In the genomic region with DNA sequence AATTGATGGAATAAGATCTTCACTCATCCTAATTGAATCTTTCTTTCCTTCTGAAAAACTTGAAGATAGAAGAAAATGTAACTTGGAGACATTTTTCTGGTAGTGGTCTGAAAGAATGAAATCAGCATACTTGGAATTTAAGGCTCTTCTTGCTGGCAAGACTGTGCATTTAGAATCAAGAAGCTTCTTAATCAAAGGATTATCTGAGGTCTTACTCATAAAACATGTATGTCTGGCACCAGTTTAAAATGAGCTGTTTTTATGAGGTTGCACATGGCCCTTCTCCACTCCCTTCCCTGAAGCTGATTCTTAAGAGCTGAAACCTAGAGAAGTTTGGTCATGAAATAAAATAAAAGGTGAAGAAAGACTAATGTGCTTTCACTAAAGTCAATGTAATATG, we compare ENCODE assay signal across 18 cellular contexts.
DNase-seq lines count a peak whose midpoint lies in the region; ATAC-seq and TF ChIP-seq lines count a peak whose summit lies in the region.
"Had no signal": no experiment of that assay in that cellular context is flagged by ENCODE, and none has a peak within 500 bp of the region (broad histone marks: within the 10 kb centered on the region; RNA-seq: fewer than 3 reads in every experiment).

No MANE protein-coding gene starts in this region.

- no peak overlapping the region for H3K4me3 Mint-ChIP-seq in activated CD4-positive, alpha-beta memory T cell treated with anti-CD3 and anti-CD28 coated beads, Interleukin-2, amount 10 ng/mL, durations not matched to agents 7 days and 5 days
- H3K4me3 Mint-ChIP-seq: activated CD8-positive, alpha-beta T cell treated with anti-CD3 and anti-CD28 coated beads for 36 hours; CD4-positive, alpha-beta memory T cell; stimulated activated naive CD8-positive, alpha-beta T cell treated with anti-CD3 and anti-CD28 coated beads, Interleukin-15, Interleukin-2, amounts not matched to agents 100 ng/mL and 50 ng/mL, for 24 hours had no signal

- no peaks in the 10 kb centered on the region for H3K27me3 Mint-ChIP-seq in activated CD4-positive, alpha-beta memory T cell treated with anti-CD3 and anti-CD28 coated beads, Interleukin-2, amount 10 ng/mL, durations not matched to agents 7 days and 5 days
- H3K27me3 Mint-ChIP-seq: activated CD8-positive, alpha-beta T cell treated with anti-CD3 and anti-CD28 coated beads for 36 hours had no signal

- DNase-seq in EH (ENCODE audit: low read depth) = peak; percentile 89
- peak; percentile 12 for DNase-seq in NCI-H82 treated with DMSO at 0.1 percent for 48 hours (lab: John Stamatoyannopoulos, UW; ENCODE audit: unreplicated experiment)
- DNase-seq in choroid plexus epithelial cell (ENCODE audit: low read depth) = peak; percentile 49
- DNase-seq in non-pigmented ciliary epithelial cell (ENCODE audit: low read depth) = peak; percentile 68
- DNase-seq in SIG-M5 (lab: John Stamatoyannopoulos, UW) = no peak
- no peak for DNase-seq in KG1 (lab: John Stamatoyannopoulos, UW)
- no peak for DNase-seq in activated CD4-positive, alpha-beta memory T cell treated with anti-CD3 and anti-CD28 coated beads, Interleukin-2, amount 10 ng/mL, durations not matched to agents 7 days and 5 days
- DNase-seq: activated CD8-positive, alpha-beta T cell treated with anti-CD3 and anti-CD28 coated beads for 36 hours; CD4-positive, alpha-beta memory T cell; GOT3; hypothalamus; left ventricle myocardium superior; NCI-H2081 treated with DMSO at 0.1 percent for 48 hours; NK-92 treated with Interleukin-12 subunit alpha and Interleukin-12 subunit beta, amount 100 ng/mL, for 24 hours; sigmoid colon had no signal

- ATAC-seq in HG03159 (IDR thresholded peaks at IDR 0.05; ENCODE audit: unreplicated experiment) = no peak
- ATAC-seq: activated CD8-positive, alpha-beta T cell treated with anti-CD3 and anti-CD28 coated beads for 36 hours; left ventricle myocardium superior had no signal

- H3K4me1 Mint-ChIP-seq in activated CD4-positive, alpha-beta memory T cell treated with anti-CD3 and anti-CD28 coated beads, Interleukin-2, amount 10 ng/mL, durations not matched to agents 7 days and 5 days = no peaks in the 10 kb centered on the region
- H3K4me1 Mint-ChIP-seq: CD4-positive, alpha-beta memory T cell had no signal

- POLR2A ChIA-PET in activated CD4-positive, alpha-beta memory T cell treated with anti-CD3 and anti-CD28 coated beads, Interleukin-2, amount 10 ng/mL, durations not matched to agents 7 days and 5 days (lab: Charles Lee) = no interaction called here

- no peak overlapping the region for H3K4me3 ChIP-seq in choroid plexus epithelial cell (ENCODE audit: low read depth, low read length)
- H3K4me3 ChIP-seq: sigmoid colon had no signal

- no peaks in the 10 kb centered on the region for H3K9me3 Mint-ChIP-seq in activated CD4-positive, alpha-beta memory T cell treated with anti-CD3 and anti-CD28 coated beads, Interleukin-2, amount 10 ng/mL, durations not matched to agents 7 days and 5 days
- H3K9me3 Mint-ChIP-seq: activated CD8-positive, alpha-beta T cell treated with anti-CD3 and anti-CD28 coated beads for 36 hours; activated T-helper 2 cell treated with anti-CD3 and anti-CD28 coated beads, Interferon-gamma antibody, Interleukin-2, Interleukin-4, amounts not matched to agents 10 μg/mL and 5 μg/mL and 100 μg/mL, durations not matched to agents 14 hours and 24 hours and 36 hours; CD4-positive, alpha-beta memory T cell; stimulated activated naive CD8-positive, alpha-beta T cell treated with anti-CD3 and anti-CD28 coated beads, Interleukin-15, Interleukin-2, amounts not matched to agents 100 ng/mL and 50 ng/mL, for 24 hours had no signal

- H3K27ac Mint-ChIP-seq in activated CD4-positive, alpha-beta memory T cell treated with anti-CD3 and anti-CD28 coated beads, Interleukin-2, amount 10 ng/mL, durations not matched to agents 7 days and 5 days = no peak overlapping the region
- H3K27ac Mint-ChIP-seq: activated CD8-positive, alpha-beta T cell treated with anti-CD3 and anti-CD28 coated beads for 36 hours; activated T-helper 2 cell treated with anti-CD3 and anti-CD28 coated beads, Interferon-gamma antibody, Interleukin-2, Interleukin-4, amounts not matched to agents 10 μg/mL and 5 μg/mL and 100 μg/mL, durations not matched to agents 14 hours and 24 hours and 36 hours; CD4-positive, alpha-beta memory T cell; stimulated activated naive CD8-positive, alpha-beta T cell treated with anti-CD3 and anti-CD28 coated beads, Interleukin-15, Interleukin-2, amounts not matched to agents 100 ng/mL and 50 ng/mL, for 24 hours had no signal

- peaks cover 3% of the 10 kb centered on the region for H3K36me3 Mint-ChIP-seq in activated CD4-positive, alpha-beta memory T cell treated with anti-CD3 and anti-CD28 coated beads, Interleukin-2, amount 10 ng/mL, durations not matched to agents 7 days and 5 days (ENCODE audit: low read depth)

- CTCF ChIA-PET in activated CD4-positive, alpha-beta memory T cell treated with anti-CD3 and anti-CD28 coated beads, Interleukin-2, amount 10 ng/mL, durations not matched to agents 7 days and 5 days (lab: Charles Lee) = no interaction called here

- no peak for TF ChIP-seq CTCF in choroid plexus epithelial cell (conservative IDR thresholded peaks at IDR 0.05; ENCODE audit: low read depth, low read length)

Comparison
In these comparisons a context has a peak if more than half of its experiments do, and no peak if none do; other contexts are left out.
1. DNase-seq: peak in EH (single experiment), NCI-H82 treated with DMSO at 0.1 percent for 48 hours (single experiment), choroid plexus epithelial cell (single experiment) and non-pigmented ciliary epithelial cell (single experiment); none in SIG-M5 (single experiment), KG1 (single experiment) and activated CD4-positive, alpha-beta memory T cell treated with anti-CD3 and anti-CD28 coated beads, Interleukin-2, amount 10 ng/mL, durations not matched to agents 7 days and 5 days (single experiment).